In the genomic region with DNA sequence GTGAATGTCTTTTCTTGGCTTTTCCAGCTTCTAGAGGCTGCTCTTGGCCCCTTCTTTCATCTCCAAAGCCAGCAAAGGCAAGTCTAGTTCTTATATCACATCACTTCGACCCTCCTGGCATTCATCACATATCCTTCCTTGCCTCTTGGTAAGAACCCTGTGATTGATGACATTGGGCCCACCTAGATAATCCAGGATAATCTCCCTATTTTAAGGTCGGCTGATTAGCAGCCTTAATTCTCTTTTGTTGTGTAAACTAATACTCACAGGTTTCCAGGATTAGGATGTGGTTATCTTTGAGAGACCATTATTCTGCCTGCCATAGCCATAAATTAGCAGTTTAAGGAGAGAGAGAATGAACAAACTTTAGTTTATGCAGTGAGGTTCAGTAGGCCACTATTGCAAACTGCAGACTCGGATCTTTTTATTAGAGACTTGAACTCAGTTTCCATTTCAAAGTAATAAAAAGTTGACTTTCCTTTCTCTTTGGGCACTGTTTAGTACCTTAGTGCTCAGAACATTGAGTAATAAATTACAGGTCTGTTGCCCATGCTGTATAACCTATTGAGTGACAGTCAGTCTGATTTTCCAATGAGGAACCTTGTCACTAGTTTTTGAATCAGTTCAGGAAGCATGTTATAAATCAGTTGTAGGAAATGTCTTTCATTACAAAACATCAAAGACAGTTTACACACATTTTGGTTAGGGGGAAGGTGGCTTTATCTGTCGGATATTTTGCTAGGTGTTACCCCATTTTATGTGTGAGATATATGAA, we compare ENCODE assay signal across 10 cellular contexts. TPM values are rescaled to one million over a fixed set of nuclear protein-coding genes. Genes with fewer than 3 reads are reported as not detected.
DNase-seq lines count a peak whose midpoint lies in the region; ATAC-seq and TF ChIP-seq lines count a peak whose summit lies in the region.
"Had no signal": no experiment of that assay in that cellular context is flagged by ENCODE, and none has a peak within 500 bp of the region (broad histone marks: within the 10 kb centered on the region; RNA-seq: fewer than 3 reads in every experiment).

No MANE protein-coding gene starts in this region.

- H2AFZ ChIP-seq in IMR-90 (replicated peaks; ENCODE audit: low read length, poor library complexity): no peak overlapping the region

- H3K14ac ChIP-seq in IMR-90 (replicated peaks; ENCODE audit: low read depth, low read length): 0 out of 2 replicates have a peak overlapping the region, but pooled peaks have one; percentile 25

- no peak overlapping the region for H3K18ac ChIP-seq in IMR-90 (ENCODE audit: low read depth, low read length)

- peaks cover 3 to 43% of the 10 kb centered on the region in 2 experiments; a peak in 2 of 4 replicates for H3K79me1 ChIP-seq in IMR-90 (ENCODE audit: low read depth in 1 of 2, low read length in 2 of 2)

- H3K36me3 Mint-ChIP-seq in CD4-positive, CD25-positive, alpha-beta regulatory T cell: peaks cover 28% of the 10 kb centered on the region
- peaks cover 25% of the 10 kb centered on the region for H3K36me3 Mint-ChIP-seq in brain
- peaks cover 29% of the 10 kb centered on the region for H3K36me3 Mint-ChIP-seq in nephron progenitor cell (ENCODE audit: low read depth)

- peak overlapping the region; percentile 34 for H2BK5ac ChIP-seq in IMR-90 (ENCODE audit: low read depth, low read length, poor library complexity, severe bottlenecking)

- H3K4me1 Mint-ChIP-seq in CD4-positive, CD25-positive, alpha-beta regulatory T cell: peaks cover 48 to 86% (median 66%) of the 10 kb centered on the region in 4 donors
- peaks cover 80% of the 10 kb centered on the region for H3K4me1 Mint-ChIP-seq in brain
- H3K4me1 Mint-ChIP-seq in nephron progenitor cell: peaks cover 71% of the 10 kb centered on the region

- peaks cover 90% of the 10 kb centered on the region for H3K4me1 ChIP-seq in CD4-positive, CD25-positive, alpha-beta regulatory T cell (ENCODE audit: control insufficient read depth, insufficient read depth, low read length, poor library complexity, severe bottlenecking)
- H3K4me1 ChIP-seq in IMR-90 (ENCODE audit: control insufficient read depth, insufficient read depth, low read length): peaks cover 9% of the 10 kb centered on the region

- no peak overlapping the region for H2BK15ac ChIP-seq in IMR-90 (ENCODE audit: low read depth, low read length)

- H4K91ac ChIP-seq in IMR-90 (ENCODE audit: insufficient read depth, low read depth, low read length): no peak overlapping the region

- H4K20me1 ChIP-seq in IMR-90 (ENCODE audit: insufficient read depth, low read length): peaks cover 78% of the 10 kb centered on the region

- no peak overlapping the region for H2AK9ac ChIP-seq in IMR-90 (replicated peaks; ENCODE audit: low read depth, low read length, poor library complexity)

- no peaks in the 10 kb centered on the region for H3K27me3 ChIP-seq in CD4-positive, CD25-positive, alpha-beta regulatory T cell (ENCODE audit: control insufficient read depth, insufficient read depth, low read length)
- H3K27me3 ChIP-seq in IMR-90 (ENCODE audit: control insufficient read depth, insufficient read depth, low read length): no peaks in the 10 kb centered on the region

- H3K56ac ChIP-seq in IMR-90 (ENCODE audit: extremely low read depth, insufficient read depth, low read length): no peak overlapping the region

- H3K27ac Mint-ChIP-seq in CD4-positive, CD25-positive, alpha-beta regulatory T cell: peak overlapping the region; percentile 92 to 97 (median 97)
- peak overlapping the region in 3 of 5 experiments; percentile 39 to 99 (median 40) for H3K27ac Mint-ChIP-seq in brain
- H3K27ac Mint-ChIP-seq in nephron progenitor cell: peak overlapping the region; percentile 83

- peak overlapping the region; percentile 90 for H3K27ac ChIP-seq in CD4-positive, CD25-positive, alpha-beta regulatory T cell (ENCODE audit: insufficient read depth, low read length, poor library complexity, severe bottlenecking)
- peak overlapping the region; percentile 29; the same call in 1 of the 2 replicates for H3K27ac ChIP-seq in IMR-90 (ENCODE audit: insufficient read depth, low read length)

- no peak overlapping the region for H4K8ac ChIP-seq in IMR-90 (ENCODE audit: low read depth in 2 of 2, low read length in 2 of 2)

- peak overlapping the region; percentile 98 for H3K4me3 ChIP-seq in CD4-positive, CD25-positive, alpha-beta regulatory T cell (ENCODE audit: low read depth, low read length)
- H3K4me3 ChIP-seq in IMR-90 (ENCODE audit: insufficient read depth, low read depth, low read length): no peak overlapping the region

- no peak overlapping the region for H3K9ac ChIP-seq in IMR-90 (ENCODE audit: low read depth, low read length)

- peaks cover 6% of the 10 kb centered on the region; the same call in 1 of the 2 replicates for H3K9me1 ChIP-seq in IMR-90 (ENCODE audit: insufficient read depth, low read length)

- H3K23ac ChIP-seq in IMR-90 (ENCODE audit: low read depth, low read length): peak overlapping the region; percentile 58; the same call in 1 of the 2 replicates

- peak overlapping the region; percentile 90 to 97 (median 95) for H3K4me3 Mint-ChIP-seq in CD4-positive, CD25-positive, alpha-beta regulatory T cell
- H3K4me3 Mint-ChIP-seq in brain (peak overlapping the region; percentile 77 to 97 (median 86)), nephron progenitor cell (peak overlapping the region; percentile 92)

- BruUV-seq in IMR-90 (replicated peaks; lab: Mats Ljungman, UMichigan): no TSS peak

- POLR2A ChIA-PET in IMR-90 (lab: Charles Lee; ENCODE audit: unreplicated experiment): no interaction called here

- CTCF ChIA-PET in IMR-90 (lab: Yijun Ruan, JAX): no interaction called here

- no peak for TF ChIP-seq RAD21 in IMR-90 (IDR thresholded peaks at IDR 0.05; ENCODE audit: low read length)

- H4K5ac ChIP-seq in IMR-90 (ENCODE audit: low read depth, low read length): no peak overlapping the region

- H3K27me3 Mint-ChIP-seq in CD4-positive, CD25-positive, alpha-beta regulatory T cell: no peaks in the 10 kb centered on the region
- H3K27me3 Mint-ChIP-seq in brain (peaks cover 10% of the 10 kb centered on the region), nephron progenitor cell (ENCODE audit: low read depth, poor library complexity) (no peaks in the 10 kb centered on the region)

- no peak for TF ChIP-seq CTCF in IMR-90 (conservative IDR thresholded peaks at IDR 0.05; ENCODE audit: low read depth, low read length)
- no peak for TF ChIP-seq CTCF in brain (conservative IDR thresholded peaks at IDR 0.05)
- TF ChIP-seq CTCF in nephron progenitor cell (IDR thresholded peaks at IDR 0.05): no peak

- dilution Hi-C loops in IMR-90 (cut with HindIII; ENCODE audit: low sequenced_read_pairs, unreplicated experiment): no loop called here

- no peaks in the 10 kb centered on the region for H3K36me3 ChIP-seq in CD4-positive, CD25-positive, alpha-beta regulatory T cell (ENCODE audit: control insufficient read depth, insufficient read depth, low read length)
- H3K36me3 ChIP-seq in IMR-90 (ENCODE audit: control insufficient read depth, insufficient read depth, low read length): peaks cover 2% of the 10 kb centered on the region; the same call in 1 of the 2 replicates

- in situ Hi-C loops in IMR-90 (cut with MboI; ENCODE audit: low sequenced_read_pairs): no loop called here

- peak overlapping the region; percentile 99 for H3K4me2 ChIP-seq in IMR-90 (ENCODE audit: low read depth, low read length)

- H3K9me3 Mint-ChIP-seq in CD4-positive, CD25-positive, alpha-beta regulatory T cell: no peaks in the 10 kb centered on the region
- H3K9me3 Mint-ChIP-seq in brain (no peaks in the 10 kb centered on the region), nephron progenitor cell (no peaks in the 10 kb centered on the region)

- H3K4ac ChIP-seq in IMR-90 (ENCODE audit: low read depth, low read length): no peak overlapping the region

- H2BK20ac ChIP-seq in IMR-90 (ENCODE audit: low read depth, low read length): no peak overlapping the region

- no peak overlapping the region for H2BK120ac ChIP-seq in IMR-90 (ENCODE audit: low read depth, low read length)

- H2AK5ac ChIP-seq in IMR-90 (ENCODE audit: low read depth, low read length): no peak overlapping the region

- TF ChIP-seq POLR2A in IMR-90 (IDR thresholded peaks at IDR 0.05; ENCODE audit: low read depth, low read length): no peak

- no peak for ATAC-seq in CD4-positive, CD25-positive, alpha-beta regulatory T cell (ENCODE audit: low read depth in 2 of 2)
- no peak for ATAC-seq in IMR-90 (ENCODE audit: low read depth)
- ATAC-seq: left ventricle myocardium superior had no signal

- DNase-seq in CD4-positive, CD25-positive, alpha-beta regulatory T cell: no peak
- DNase-seq in IMR-90: no peak
- no peak for DNase-seq in nephron progenitor cell
- DNase-seq in germinal center (ENCODE audit: low spot score): no peak
- DNase-seq in posterior vena cava (ENCODE audit: low spot score): no peak
- no peak for DNase-seq in NCI-H187 (lab: John Stamatoyannopoulos, UW)
- DNase-seq in NCI-H1417 (lab: John Stamatoyannopoulos, UW): no peak
- DNase-seq: DMS53, left ventricle myocardium superior had no signal

- no peaks in the 10 kb centered on the region for H3K9me3 ChIP-seq in CD4-positive, CD25-positive, alpha-beta regulatory T cell (ENCODE audit: control insufficient read depth in 2 of 2, low read length in 2 of 2)
- H3K9me3 ChIP-seq in IMR-90 (ENCODE audit: control insufficient read depth, insufficient read depth, low read length): no peaks in the 10 kb centered on the region

- intact Hi-C loops in IMR-90 (cut with micrococcal nuclease): no loop called here
- intact Hi-C loops in posterior vena cava (cut with DNase I): no loop called here

- WGBS in IMR-90 (ENCODE audit: extremely low coverage in 2 of 2, insufficient read length in 1 of 2), 2 experiments: 0% methylated on average over 1 of the region's 4 CpGs; no CpG with 5 or more reads in 1 of the 2 experiments

TF ChIP-seq in IMR-90, 13 proteins besides CTCF, POLR2A, EP300 and RAD21:
- no peak for TF ChIP-seq CEBPB (IDR thresholded peaks at IDR 0.05; ENCODE audit: low read depth, low read length)

RNA-seq across cellular contexts. Expression of a gene that starts 4.5 kb away (rescaled TPM):
- 207 TPM for total RNA-seq in CD4-positive, CD25-positive, alpha-beta regulatory T cell
- 100 to 1,000 TPM; 221 to 282 (median 255) TPM for polyA plus RNA-seq in CD4-positive, CD25-positive, alpha-beta regulatory T cell
- total RNA-seq in IMR-90 (2012; rRNA removed): 106 and 115 TPM in 2 replicates
- polyA plus RNA-seq in IMR-90 (2012; rRNA removed): 121 and 126 TPM in 2 replicates
- 41.8 and 55.5 TPM in 2 replicates for polyA plus RNA-seq in IMR-90 (2012; cell fraction: cytosol; rRNA removed)
- 11.4 and 58.7 TPM in 2 replicates for polyA plus RNA-seq in IMR-90 (2012; cell fraction: nucleus; rRNA removed; ENCODE audit: low replicate concordance)
- polyA plus RNA-seq in brain (ENCODE audit: insufficient read depth, low read depth, low replicate concordance): 119 TPM
- total RNA-seq in posterior vena cava: 100 to 1,000 TPM; 117 to 151 TPM

RNA-seq across cellular contexts. Expression of a gene that starts 29.6 kb away (rescaled TPM):
- total RNA-seq in CD4-positive, CD25-positive, alpha-beta regulatory T cell: 200 TPM
- polyA plus RNA-seq in CD4-positive, CD25-positive, alpha-beta regulatory T cell: 10 to 100 TPM; 28.2 to 41.9 (median 37.0) TPM
- total RNA-seq in IMR-90 (2012; rRNA removed) (12.9 and 31.7 TPM in 2 replicates), posterior vena cava (10 to 100 TPM; 81.0 to 91.9 TPM)
- polyA plus RNA-seq in IMR-90 (2012; rRNA removed) (1.9 and 2.6 TPM in 2 replicates), brain (ENCODE audit: insufficient read depth, low read depth, low replicate concordance) (1.3 TPM)
- 0.41 and 4.3 TPM in 2 replicates for polyA plus RNA-seq in IMR-90 (2012; cell fraction: cytosol; rRNA removed)
- 2.5 and 4.6 TPM in 2 replicates for polyA plus RNA-seq in IMR-90 (2012; cell fraction: nucleus; rRNA removed; ENCODE audit: low replicate concordance)

Comparison
In these comparisons a context has a peak if more than half of its experiments do, and no peak if none do; other contexts are left out.
1. H3K27ac Mint-ChIP-seq: peak in every context shown above with its lines; median percentile 97 in CD4-positive, CD25-positive, alpha-beta regulatory T cell; 83 in nephron progenitor cell; 40 in brain.